ENCODE assay signal across 13 cellular contexts in genomic region chr19:6582515-6583489, GRCh38. TPM values are rescaled to one million over a fixed set of nuclear protein-coding genes. Genes with fewer than 3 reads are reported as not detected.
"Had no signal": no experiment of that assay in that cellular context is flagged by ENCODE, and none has a peak within 500 bp of the region (broad histone marks: within the 10 kb centered on the region; RNA-seq: fewer than 3 reads in every experiment).

No MANE protein-coding gene starts in this region.

RNA-seq across cellular contexts. Expression of gene CD70, which starts 8.1 kb away (rescaled TPM):
- total RNA-seq: esophagus mucosa, fibroblast of lung, fibroblast of villous mesenchyme, gastrocnemius medialis, lower leg skin, mesothelial cell of epicardium, mucosa of gallbladder, neural crest cell, pulmonary artery endothelial cell, right atrium auricular region, subcutaneous adipose tissue, ureter had no signal
- polyA plus RNA-seq: fibroblast of lung, heart right ventricle had no signal

RNA-seq across cellular contexts. Expression of gene TNFSF9, which starts 52.0 kb away (rescaled TPM):
- total RNA-seq: fibroblast of villous mesenchyme had no signal
